ENCODE assay signal across 11 cellular contexts in genomic region chrX:154738013-154738738, GRCh38. TPM values are rescaled to one million over a fixed set of nuclear protein-coding genes. Genes with fewer than 3 reads are reported as not detected.
DNase-seq lines count a peak whose midpoint lies in the region; ATAC-seq and TF ChIP-seq lines count a peak whose summit lies in the region.
"Had no signal": no experiment of that assay in that cellular context is flagged by ENCODE, and none has a peak within 500 bp of the region (broad histone marks: within the 10 kb centered on the region; RNA-seq: fewer than 3 reads in every experiment).

No MANE protein-coding gene starts in this region.

- H3K27me3 ChIP-seq in prostate gland (replicated peaks; ENCODE audit: insufficient read depth) = no peaks in the 10 kb centered on the region

- H3K4me1 Mint-ChIP-seq in T-helper 17 cell = peaks cover 32% of the 10 kb centered on the region
- peaks cover 56% of the 10 kb centered on the region for H3K4me1 Mint-ChIP-seq in stimulated activated effector memory CD8-positive, alpha-beta T cell treated with anti-CD3 and anti-CD28 coated beads, Interleukin-12 subunit alpha, Interleukin-12 subunit beta, amount 100 ng/mL, for 72 hours

- H3K9me3 ChIP-seq in T-helper 17 cell (ENCODE audit: control insufficient read depth, low read length, poor library complexity, severe bottlenecking) (no peaks in the 10 kb centered on the region), prostate gland (no peaks in the 10 kb centered on the region)

- H3K27me3 Mint-ChIP-seq in T-helper 17 cell = no peaks in the 10 kb centered on the region
- H3K27me3 Mint-ChIP-seq: activated B cell treated with CpG ODN at 0.5 μM for 24 hours, memory B cell had no signal

- WGBS in prostate gland = 43% methylated on average over 8 of the region's 8 CpGs

- no peaks in the 10 kb centered on the region for H3K9me3 Mint-ChIP-seq in stimulated activated effector memory CD8-positive, alpha-beta T cell treated with anti-CD3 and anti-CD28 coated beads, Interleukin-12 subunit alpha, Interleukin-12 subunit beta, amount 100 ng/mL, for 72 hours
- H3K9me3 Mint-ChIP-seq: activated B cell treated with CpG ODN at 0.5 μM for 24 hours, memory B cell had no signal

- ATAC-seq in T-helper 17 cell = peak; percentile 47
- peak; percentile 34 for ATAC-seq in stimulated activated effector memory CD8-positive, alpha-beta T cell treated with anti-CD3 and anti-CD28 coated beads, Interleukin-12 subunit alpha, Interleukin-12 subunit beta, amount 100 ng/mL, for 72 hours

- no peak overlapping the region for H3K27ac ChIP-seq in prostate gland
- H3K27ac ChIP-seq: 22Rv1 had no signal

- H3K27ac Mint-ChIP-seq in T-helper 17 cell = peak overlapping the region; percentile 95
- H3K27ac Mint-ChIP-seq in stimulated activated effector memory CD8-positive, alpha-beta T cell treated with anti-CD3 and anti-CD28 coated beads, Interleukin-12 subunit alpha, Interleukin-12 subunit beta, amount 100 ng/mL, for 72 hours = peak overlapping the region; percentile 94
- H3K27ac Mint-ChIP-seq: activated B cell treated with CpG ODN at 0.5 μM for 24 hours had no signal

- H3K4me3 ChIP-seq in prostate gland = no peak overlapping the region

- peak overlapping the region; percentile 58 for H3K4me3 Mint-ChIP-seq in T-helper 17 cell
- peak overlapping the region; percentile 75 for H3K4me3 Mint-ChIP-seq in stimulated activated effector memory CD8-positive, alpha-beta T cell treated with anti-CD3 and anti-CD28 coated beads, Interleukin-12 subunit alpha, Interleukin-12 subunit beta, amount 100 ng/mL, for 72 hours
- H3K4me3 Mint-ChIP-seq: activated B cell treated with CpG ODN at 0.5 μM for 24 hours, memory B cell had no signal

- no peaks in the 10 kb centered on the region for H3K36me3 Mint-ChIP-seq in T-helper 17 cell (ENCODE audit: low read depth)
- peaks cover 18% of the 10 kb centered on the region for H3K36me3 Mint-ChIP-seq in stimulated activated effector memory CD8-positive, alpha-beta T cell treated with anti-CD3 and anti-CD28 coated beads, Interleukin-12 subunit alpha, Interleukin-12 subunit beta, amount 100 ng/mL, for 72 hours

- intact Hi-C loops in prostate gland (cut with DNase I) = no loop called here

- DNase-seq in DMS53 (lab: John Stamatoyannopoulos, UW) (peak; percentile 8), DMS53 treated with DMSO at 0.1 percent for 48 hours (lab: John Stamatoyannopoulos, UW; ENCODE audit: unreplicated experiment) (no peak), T-helper 17 cell (no peak), fibroblast of the conjunctiva (ENCODE audit: low read depth) (peak; percentile 65), NCI-H1694 treated with DMSO at 0.1 percent for 48 hours (lab: John Stamatoyannopoulos, UW) (no peak), prostate gland (ENCODE audit: low spot score) (no peak), NCI-H1436 treated with DMSO at 0.1 percent for 48 hours (lab: John Stamatoyannopoulos, UW) (no peak)
- DNase-seq in stimulated activated effector memory CD8-positive, alpha-beta T cell treated with anti-CD3 and anti-CD28 coated beads, Interleukin-12 subunit alpha, Interleukin-12 subunit beta, amount 100 ng/mL, for 72 hours (ENCODE audit: low spot score in 2 of 2) = no peak
- DNase-seq: activated B cell treated with CpG ODN at 0.5 μM for 24 hours had no signal

- H3K4me1 ChIP-seq in prostate gland (replicated peaks) = no peaks in the 10 kb centered on the region

- H3K36me3 ChIP-seq in prostate gland = no peaks in the 10 kb centered on the region

- no peak for TF ChIP-seq POLR2A in prostate gland (IDR thresholded peaks at IDR 0.05)

- TF ChIP-seq CTCF in prostate gland (IDR thresholded peaks at IDR 0.05) = no peak

RNA-seq across cellular contexts. Expression of gene GAB3, which starts 12.7 kb away (rescaled TPM):
- 10 to 100 TPM; 17.7 to 18.4 TPM for total RNA-seq in T-helper 17 cell
- 10 to 100 TPM in 1 of 2 donors, 1 to 10 TPM in 1; 1.5 to 12.8 TPM for total RNA-seq in prostate gland

RNA-seq across cellular contexts. Expression of gene DKC1, which starts 24.5 kb away (rescaled TPM):
- total RNA-seq in T-helper 17 cell = 10 to 100 TPM; 46.6 to 60.7 TPM
- total RNA-seq in prostate gland = 10 to 100 TPM; 22.6 to 58.2 TPM

Comparison
In these comparisons a context has a peak if more than half of its experiments do, and no peak if none do; other contexts are left out.
1. DNase-seq: peak in DMS53 (single experiment) and fibroblast of the conjunctiva (single experiment); none in DMS53 treated with DMSO at 0.1 percent for 48 hours (single experiment), T-helper 17 cell (0 of 3), stimulated activated effector memory CD8-positive, alpha-beta T cell treated with anti-CD3 and anti-CD28 coated beads, Interleukin-12 subunit alpha, Interleukin-12 subunit beta, amount 100 ng/mL, for 72 hours (0 of 2), NCI-H1694 treated with DMSO at 0.1 percent for 48 hours (single experiment), prostate gland (single experiment) and NCI-H1436 treated with DMSO at 0.1 percent for 48 hours (single experiment).